8 cellular contexts compared by ENCODE assay signal in genomic region chr7:38660427-38661099, GRCh38. TPM values are rescaled to one million over a fixed set of nuclear protein-coding genes. Genes with fewer than 3 reads are reported as not detected.
A peak's percentile ranks its signal among the peaks of the same experiment; 100 is the strongest.
DNase-seq lines count a peak whose midpoint lies in the region; ATAC-seq and TF ChIP-seq lines count a peak whose summit lies in the region.

No MANE protein-coding gene starts in this region.

- no peaks in the 10 kb centered on the region for H3K79me2 ChIP-seq in OCI-LY3 (ENCODE audit: low read length)

- no peak overlapping the region for H3K9ac ChIP-seq in OCI-LY3 (ENCODE audit: low read length)

- intact Hi-C loops in esophagus squamous epithelium (cut with DNase I) = no loop called here

- no peaks in the 10 kb centered on the region for H4K20me1 ChIP-seq in OCI-LY3 (ENCODE audit: insufficient read depth, low read length)

- 38 to 43% methylated on average over 6 of the region's 6 CpGs for WGBS in lung, 2 donors
- WGBS in esophagus squamous epithelium, 2 donors = 36 to 37% methylated on average over 5 to 6 of the region's 6 CpGs

- DNase-seq in D341Med (ENCODE audit: low spot score) (peak; percentile 71), lung (ENCODE audit: low spot score) (no peak), esophagus squamous epithelium (lab: John Stamatoyannopoulos, UW) (no peak)
- peak; percentile 8 for DNase-seq in central memory CD4-positive, alpha-beta T cell
- no peak for DNase-seq in effector CD4-positive, alpha-beta T cell

- peaks cover 19% of the 10 kb centered on the region for H3K27me3 ChIP-seq in OCI-LY3 (ENCODE audit: low read depth, low read length)
- no peaks in the 10 kb centered on the region for H3K27me3 ChIP-seq in lung (ENCODE audit: control insufficient read depth, insufficient read depth)
- H3K27me3 ChIP-seq in esophagus squamous epithelium = no peaks in the 10 kb centered on the region

- no peak overlapping the region for H3K27ac ChIP-seq in OCI-LY3 (ENCODE audit: low read length)
- H3K27ac ChIP-seq in lung (ENCODE audit: low read depth in 1 of 2, low read length in 1 of 2) = no peak overlapping the region
- H3K27ac ChIP-seq in esophagus squamous epithelium = no peak overlapping the region

- H3K4me3 ChIP-seq in OCI-LY3 (ENCODE audit: low read length) = peak overlapping the region; percentile 49
- H3K4me3 ChIP-seq in lung = no peak overlapping the region
- H3K4me3 ChIP-seq in esophagus squamous epithelium = no peak overlapping the region

- H3K36me3 ChIP-seq in OCI-LY3 (replicated peaks; ENCODE audit: low read depth, low read length) (no peaks in the 10 kb centered on the region), lung (ENCODE audit: control insufficient read depth in 2 of 2, insufficient read depth in 2 of 2, low read length in 2 of 2) (no peaks in the 10 kb centered on the region), esophagus squamous epithelium (no peaks in the 10 kb centered on the region)

- H2AFZ ChIP-seq in OCI-LY3 (ENCODE audit: low read depth, low read length) = peak overlapping the region; percentile 84

- peak; percentile 85 for ATAC-seq in GM19035 (IDR thresholded peaks at IDR 0.05; ENCODE audit: unreplicated experiment)
- ATAC-seq in HG03571 (IDR thresholded peaks at IDR 0.05; ENCODE audit: unreplicated experiment) = peak; percentile 71
- ATAC-seq in lung (ENCODE audit: insufficient read depth, low FRiP score) = no peak

- TF ChIP-seq CTCF in OCI-LY3 (IDR thresholded peaks at IDR 0.05; ENCODE audit: low read depth, low read length) (peak; percentile 79), lung (IDR thresholded peaks at IDR 0.05; ENCODE audit: control extremely low read depth, extremely low read depth) (peak; percentile 11), esophagus squamous epithelium (IDR thresholded peaks at IDR 0.05) (peak in 3 of 6 experiments; percentile 31 to 45 (median 36))

- H3K4me1 ChIP-seq in OCI-LY3 (ENCODE audit: low read length) (no peaks in the 10 kb centered on the region), lung (ENCODE audit: control insufficient read depth in 2 of 2, insufficient read depth in 2 of 2, low read length in 2 of 2) (no peaks in the 10 kb centered on the region), esophagus squamous epithelium (no peaks in the 10 kb centered on the region)

- no peak for TF ChIP-seq POLR2A in esophagus squamous epithelium (IDR thresholded peaks at IDR 0.05)

- peak overlapping the region; percentile 51 for H3K4me2 ChIP-seq in OCI-LY3 (ENCODE audit: low read length)

- no peaks in the 10 kb centered on the region for H3K9me3 ChIP-seq in OCI-LY3 (ENCODE audit: insufficient read depth, low read length)
- H3K9me3 ChIP-seq in lung (ENCODE audit: control insufficient read depth in 2 of 2, insufficient read depth in 1 of 2, low read length in 1 of 2) = no peaks in the 10 kb centered on the region
- no peaks in the 10 kb centered on the region for H3K9me3 ChIP-seq in esophagus squamous epithelium

RNA-seq across cellular contexts. Expression of gene AMPH, which starts 29.4 kb away (rescaled TPM):
- 1 to 10 TPM; 2.1 to 5.1 TPM for total RNA-seq in lung
- polyA plus RNA-seq in lung = 1 to 10 TPM in 1 of 2 donors, under 1 TPM in 1; 0.18 to 6.6 TPM
- 1 to 10 TPM in 2 of 4 donors, under 1 TPM in 1, not detected in 1; 0.18 to 2.3 (median 1.7) TPM for total RNA-seq in esophagus squamous epithelium

Comparison
In these comparisons a context has a peak if more than half of its experiments do, and no peak if none do; other contexts are left out.
1. DNase-seq: peak in D341Med (single experiment) and central memory CD4-positive, alpha-beta T cell (single experiment); none in lung (single experiment), esophagus squamous epithelium (single experiment) and effector CD4-positive, alpha-beta T cell (single experiment).